Comparison of ENCODE assay signal across 11 cellular contexts in the genomic region with DNA sequence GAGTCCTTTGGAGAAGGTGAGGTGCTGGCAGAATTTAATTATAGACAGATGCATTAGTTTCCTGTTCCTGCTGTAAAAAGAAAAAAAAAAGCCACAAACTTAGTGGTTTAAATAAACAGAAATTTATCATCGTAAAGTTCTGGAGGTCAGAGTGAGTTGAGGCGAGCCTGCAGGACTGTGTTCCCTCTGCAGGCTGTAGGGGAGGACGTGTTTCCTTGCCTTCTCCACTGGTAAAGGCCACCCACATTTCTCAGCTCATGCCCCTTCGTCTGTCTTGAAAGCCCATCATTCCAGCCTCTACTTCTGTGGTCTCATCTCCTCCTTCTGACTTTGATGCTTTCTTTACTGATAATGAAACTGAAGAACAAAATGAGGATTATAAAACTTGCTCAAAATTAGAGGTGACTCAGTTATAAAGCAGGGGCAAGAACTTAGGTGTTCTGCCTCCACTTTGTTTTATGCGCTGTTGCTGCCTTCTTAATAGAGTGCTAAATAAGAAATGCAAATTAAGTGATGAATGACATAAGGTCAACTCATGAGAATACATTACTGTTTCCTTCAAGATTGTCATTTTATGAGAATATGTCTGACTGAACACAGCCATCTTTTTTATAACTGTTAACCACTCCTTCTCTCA.
DNase-seq lines count a peak whose midpoint lies in the region; ATAC-seq and TF ChIP-seq lines count a peak whose summit lies in the region.
"Had no signal": no experiment of that assay in that cellular context is flagged by ENCODE, and none has a peak within 500 bp of the region (broad histone marks: within the 10 kb centered on the region; RNA-seq: fewer than 3 reads in every experiment).

No MANE protein-coding gene starts in this region.

- H3K4me3 Mint-ChIP-seq in WTC11 = no peak overlapping the region
- peak overlapping the region; percentile 40 to 56 for H3K4me3 Mint-ChIP-seq in stimulated activated naive CD8-positive, alpha-beta T cell treated with anti-CD3 and anti-CD28 coated beads, Interleukin-15, amount 100 ng/mL, for 72 hours

- no peak overlapping the region for H3K9ac ChIP-seq in fibroblast of lung (ENCODE audit: insufficient read depth, low read length)
- H3K9ac ChIP-seq: BLaER1 treated with 17β-estradiol and CSF1 and Interleukin-3, amounts not matched to agents 10 nM and 100 nM had no signal

- H3K9me3 Mint-ChIP-seq in WTC11 = no peaks in the 10 kb centered on the region
- H3K9me3 Mint-ChIP-seq in stimulated activated naive CD8-positive, alpha-beta T cell treated with anti-CD3 and anti-CD28 coated beads, Interleukin-15, amount 100 ng/mL, for 72 hours = no peaks in the 10 kb centered on the region

- CTCF ChIA-PET in WTC11 (lab: Charles Lee) = no interaction called here

- H3K27ac ChIP-seq in fibroblast of lung (ENCODE audit: insufficient read depth, low read length) = no peak overlapping the region
- H3K27ac ChIP-seq: BLaER1 treated with 17β-estradiol and CSF1 and Interleukin-3, amounts not matched to agents 10 nM and 100 nM had no signal

- no peaks in the 10 kb centered on the region for H3K36me3 ChIP-seq in fibroblast of lung (ENCODE audit: control insufficient read depth, insufficient read depth, low read length)
- H3K36me3 ChIP-seq: sigmoid colon had no signal

- H3K4me1 ChIP-seq in fibroblast of lung (ENCODE audit: control insufficient read depth, extremely low read depth, insufficient read depth, low read length) = peaks cover 19% of the 10 kb centered on the region

- DNase-seq in stimulated activated CD4-positive, alpha-beta T cell treated with anti-CD3 and anti-CD28 coated beads, Interleukin-12 subunit alpha, Interleukin-12 subunit beta, amount 100 ng/mL, for 4 hours = peak; percentile 7
- no peak for DNase-seq in stimulated activated CD4-positive, alpha-beta T cell treated with anti-CD3 and anti-CD28 coated beads, Interleukin-4, amount 100 ng/mL, for 4 hours
- DNase-seq in WTC11 (ENCODE audit: low spot score) = no peak
- DNase-seq in fibroblast of lung (ENCODE audit: low read depth in 2 of 2) = peak; percentile 72 to 74
- peak; percentile 20 to 50 for DNase-seq in stimulated activated naive CD8-positive, alpha-beta T cell treated with anti-CD3 and anti-CD28 coated beads, Interleukin-15, amount 100 ng/mL, for 72 hours
- DNase-seq in NCI-H1417 treated with DMSO at 0.1 percent for 48 hours (lab: John Stamatoyannopoulos, UW) = no peak
- DNase-seq in 8988T = no peak
- DNase-seq in occipital lobe (lab: John Stamatoyannopoulos, UW) = no peak
- DNase-seq: caudate nucleus, sigmoid colon had no signal

- no peaks in the 10 kb centered on the region for H3K79me2 ChIP-seq in fibroblast of lung (ENCODE audit: control insufficient read depth, insufficient read depth, low read length)

- no peaks in the 10 kb centered on the region for H3K27me3 ChIP-seq in fibroblast of lung (ENCODE audit: control insufficient read depth, insufficient read depth, low read length)
- H3K27me3 ChIP-seq: BLaER1 treated with 17β-estradiol and CSF1 and Interleukin-3, amounts not matched to agents 10 nM and 100 nM; sigmoid colon had no signal

- H3K27ac Mint-ChIP-seq in WTC11 = no peak overlapping the region
- peak overlapping the region in 1 of 2 donors; percentile 55 for H3K27ac Mint-ChIP-seq in stimulated activated naive CD8-positive, alpha-beta T cell treated with anti-CD3 and anti-CD28 coated beads, Interleukin-15, amount 100 ng/mL, for 72 hours

- no peaks in the 10 kb centered on the region for H4K20me1 ChIP-seq in fibroblast of lung (ENCODE audit: control insufficient read depth, extremely low read depth, insufficient read depth, low read length)

- POLR2A ChIA-PET in WTC11 (lab: Charles Lee) = no interaction called here

- TF ChIP-seq CTCF in WTC11 (IDR thresholded peaks at IDR 0.05) = no peak
- peak in 1 of 2 donors; percentile 38 for TF ChIP-seq CTCF in fibroblast of lung (conservative IDR thresholded peaks at IDR 0.05 in 1 of 2, IDR thresholded peaks at IDR 0.05 in 1 of 2; ENCODE audit: low read depth in 1 of 2, low read length in 2 of 2)

- peaks cover 26% of the 10 kb centered on the region for H3K4me1 Mint-ChIP-seq in WTC11
- H3K4me1 Mint-ChIP-seq in stimulated activated naive CD8-positive, alpha-beta T cell treated with anti-CD3 and anti-CD28 coated beads, Interleukin-15, amount 100 ng/mL, for 72 hours = peaks cover 48% of the 10 kb centered on the region

- H2AFZ ChIP-seq in fibroblast of lung (ENCODE audit: low read length) = no peak overlapping the region

- no peaks in the 10 kb centered on the region for H3K27me3 Mint-ChIP-seq in WTC11 (ENCODE audit: low read depth)
- H3K27me3 Mint-ChIP-seq in stimulated activated naive CD8-positive, alpha-beta T cell treated with anti-CD3 and anti-CD28 coated beads, Interleukin-15, amount 100 ng/mL, for 72 hours = no peaks in the 10 kb centered on the region

- no peaks in the 10 kb centered on the region for H3K9me3 ChIP-seq in fibroblast of lung (ENCODE audit: control insufficient read depth, insufficient read depth, low read depth, low read length)
- H3K9me3 ChIP-seq: BLaER1 treated with 17β-estradiol and CSF1 and Interleukin-3, amounts not matched to agents 10 nM and 100 nM; sigmoid colon had no signal

- H3K4me3 ChIP-seq in fibroblast of lung (replicated peaks in 1 of 4; ENCODE audit: control extremely low read depth in 1 of 4, insufficient read depth in 1 of 4, low read depth in 3 of 4, low read length in 4 of 4) = no peak overlapping the region
- H3K4me3 ChIP-seq: BLaER1 treated with 17β-estradiol and CSF1 and Interleukin-3, amounts not matched to agents 10 nM and 100 nM; sigmoid colon had no signal

- H3K4me2 ChIP-seq in fibroblast of lung (ENCODE audit: extremely low read depth, insufficient read depth, low read length) = peak overlapping the region; percentile 65

- ATAC-seq in WTC11 = peak; percentile 69
- ATAC-seq in stimulated activated naive CD8-positive, alpha-beta T cell treated with anti-CD3 and anti-CD28 coated beads, Interleukin-15, amount 100 ng/mL, for 72 hours = peak; percentile 90

- no peaks in the 10 kb centered on the region for H3K36me3 Mint-ChIP-seq in WTC11

TF ChIP-seq in WTC11, 78 proteins besides CTCF, POLR2A, EP300 and RAD21 (continues in another document):
- TF ChIP-seq SP1 (CRISPR knock-in tag; conservative IDR thresholded peaks at IDR 0.05) (no peak), CREB1 (CRISPR knock-in tag; IDR thresholded peaks at IDR 0.05) (no peak), ZNF232 (CRISPR knock-in tag; IDR thresholded peaks at IDR 0.05) (no peak), PRRX2 (CRISPR knock-in tag; IDR thresholded peaks at IDR 0.05) (no peak), OVOL2 (CRISPR knock-in tag; IDR thresholded peaks at IDR 0.05; ENCODE audit: borderline replicate concordance) (no peak), KAT7 (CRISPR knock-in tag; IDR thresholded peaks at IDR 0.05; ENCODE audit: borderline replicate concordance) (no peak), NR3C1 (CRISPR knock-in tag; conservative IDR thresholded peaks at IDR 0.05; ENCODE audit: low read depth) (no peak)
- TF ChIP-seq, protein P1, sequence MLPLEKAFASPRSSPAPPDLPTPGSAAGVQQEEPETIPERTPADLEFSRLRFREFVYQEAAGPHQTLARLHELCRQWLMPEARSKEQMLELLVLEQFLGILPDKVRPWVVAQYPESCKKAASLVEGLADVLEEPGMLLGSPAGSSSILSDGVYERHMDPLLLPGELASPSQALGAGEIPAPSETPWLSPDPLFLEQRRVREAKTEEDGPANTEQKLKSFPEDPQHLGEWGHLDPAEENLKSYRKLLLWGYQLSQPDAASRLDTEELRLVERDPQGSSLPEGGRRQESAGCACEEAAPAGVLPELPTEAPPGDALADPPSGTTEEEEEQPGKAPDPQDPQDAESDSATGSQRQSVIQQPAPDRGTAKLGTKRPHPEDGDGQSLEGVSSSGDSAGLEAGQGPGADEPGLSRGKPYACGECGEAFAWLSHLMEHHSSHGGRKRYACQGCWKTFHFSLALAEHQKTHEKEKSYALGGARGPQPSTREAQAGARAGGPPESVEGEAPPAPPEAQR (CRISPR knock-in tag; IDR thresholded peaks at IDR 0.05) = no peak
- TF ChIP-seq, protein P2, sequence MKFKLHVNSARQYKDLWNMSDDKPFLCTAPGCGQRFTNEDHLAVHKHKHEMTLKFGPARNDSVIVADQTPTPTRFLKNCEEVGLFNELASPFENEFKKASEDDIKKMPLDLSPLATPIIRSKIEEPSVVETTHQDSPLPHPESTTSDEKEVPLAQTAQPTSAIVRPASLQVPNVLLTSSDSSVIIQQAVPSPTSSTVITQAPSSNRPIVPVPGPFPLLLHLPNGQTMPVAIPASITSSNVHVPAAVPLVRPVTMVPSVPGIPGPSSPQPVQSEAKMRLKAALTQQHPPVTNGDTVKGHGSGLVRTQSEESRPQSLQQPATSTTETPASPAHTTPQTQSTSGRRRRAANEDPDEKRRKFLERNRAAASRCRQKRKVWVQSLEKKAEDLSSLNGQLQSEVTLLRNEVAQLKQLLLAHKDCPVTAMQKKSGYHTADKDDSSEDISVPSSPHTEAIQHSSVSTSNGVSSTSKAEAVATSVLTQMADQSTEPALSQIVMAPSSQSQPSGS (CRISPR knock-in tag; IDR thresholded peaks at IDR 0.05; ENCODE audit: borderline replicate concordance, low read depth) = no peak
- TF ChIP-seq, protein P3, sequence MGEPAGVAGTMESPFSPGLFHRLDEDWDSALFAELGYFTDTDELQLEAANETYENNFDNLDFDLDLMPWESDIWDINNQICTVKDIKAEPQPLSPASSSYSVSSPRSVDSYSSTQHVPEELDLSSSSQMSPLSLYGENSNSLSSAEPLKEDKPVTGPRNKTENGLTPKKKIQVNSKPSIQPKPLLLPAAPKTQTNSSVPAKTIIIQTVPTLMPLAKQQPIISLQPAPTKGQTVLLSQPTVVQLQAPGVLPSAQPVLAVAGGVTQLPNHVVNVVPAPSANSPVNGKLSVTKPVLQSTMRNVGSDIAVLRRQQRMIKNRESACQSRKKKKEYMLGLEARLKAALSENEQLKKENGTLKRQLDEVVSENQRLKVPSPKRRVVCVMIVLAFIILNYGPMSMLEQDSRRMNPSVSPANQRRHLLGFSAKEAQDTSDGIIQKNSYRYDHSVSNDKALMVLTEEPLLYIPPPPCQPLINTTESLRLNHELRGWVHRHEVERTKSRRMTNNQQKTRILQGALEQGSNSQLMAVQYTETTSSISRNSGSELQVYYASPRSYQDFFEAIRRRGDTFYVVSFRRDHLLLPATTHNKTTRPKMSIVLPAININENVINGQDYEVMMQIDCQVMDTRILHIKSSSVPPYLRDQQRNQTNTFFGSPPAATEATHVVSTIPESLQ (CRISPR knock-in tag; IDR thresholded peaks at IDR 0.05) = no peak
- TF ChIP-seq, protein P4, sequence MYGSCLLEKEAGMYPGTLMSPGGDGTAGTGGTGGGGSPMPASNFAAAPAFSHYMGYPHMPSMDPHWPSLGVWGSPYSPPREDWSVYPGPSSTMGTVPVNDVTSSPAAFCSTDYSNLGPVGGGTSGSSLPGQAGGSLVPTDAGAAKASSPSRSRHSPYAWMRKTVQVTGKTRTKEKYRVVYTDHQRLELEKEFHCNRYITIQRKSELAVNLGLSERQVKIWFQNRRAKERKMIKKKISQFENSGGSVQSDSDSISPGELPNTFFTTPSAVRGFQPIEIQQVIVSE (CRISPR knock-in tag; IDR thresholded peaks at IDR 0.05; ENCODE audit: borderline replicate concordance) = no peak

Comparison
In these comparisons a context has a peak if more than half of its experiments do, and no peak if none do; other contexts are left out.
1. DNase-seq: peak in stimulated activated CD4-positive, alpha-beta T cell treated with anti-CD3 and anti-CD28 coated beads, Interleukin-12 subunit alpha, Interleukin-12 subunit beta, amount 100 ng/mL, for 4 hours (single experiment), fibroblast of lung (2 of 2) and stimulated activated naive CD8-positive, alpha-beta T cell treated with anti-CD3 and anti-CD28 coated beads, Interleukin-15, amount 100 ng/mL, for 72 hours (2 of 2); none in stimulated activated CD4-positive, alpha-beta T cell treated with anti-CD3 and anti-CD28 coated beads, Interleukin-4, amount 100 ng/mL, for 4 hours (0 of 2), WTC11 (single experiment), NCI-H1417 treated with DMSO at 0.1 percent for 48 hours (single experiment), 8988T (single experiment) and occipital lobe (single experiment).